8 cellular contexts compared by ENCODE assay signal in genomic region chr11:16924462-16924825, GRCh38.
DNase-seq lines count a peak whose midpoint lies in the region; ATAC-seq and TF ChIP-seq lines count a peak whose summit lies in the region.

No MANE protein-coding gene starts in this region.

- H3K27ac ChIP-seq in right atrium auricular region = peak overlapping the region; percentile 46 to 77
- no peak overlapping the region for H3K27ac ChIP-seq in suprapubic skin

- no peak for TF ChIP-seq POLR2A in suprapubic skin (IDR thresholded peaks at IDR 0.05)

- H3K27me3 Mint-ChIP-seq in activated CD4-positive, alpha-beta T cell treated with anti-CD3 and anti-CD28 coated beads, Interleukin-2, amount 10 ng/mL, durations not matched to agents 24 days and 14 days = peaks cover 46% of the 10 kb centered on the region
- peaks cover 52% of the 10 kb centered on the region for H3K27me3 Mint-ChIP-seq in activated CD4-positive, alpha-beta T cell treated with anti-CD3 and anti-CD28 coated beads, Interleukin-2, amount 10 ng/mL, durations not matched to agents 7 days and 5 days

- 45% methylated on average over 4 of the region's 4 CpGs for WGBS in suprapubic skin

- H3K9me3 Mint-ChIP-seq in activated CD4-positive, alpha-beta T cell treated with anti-CD3 and anti-CD28 coated beads, Interleukin-2, amount 10 ng/mL, durations not matched to agents 24 days and 14 days = no peaks in the 10 kb centered on the region
- H3K9me3 Mint-ChIP-seq in activated CD4-positive, alpha-beta T cell treated with anti-CD3 and anti-CD28 coated beads, Interleukin-2, amount 10 ng/mL, durations not matched to agents 7 days and 5 days = no peaks in the 10 kb centered on the region

- no peaks in the 10 kb centered on the region for H3K9me3 ChIP-seq in right atrium auricular region
- H3K9me3 ChIP-seq in suprapubic skin = no peaks in the 10 kb centered on the region

- no peak for TF ChIP-seq CTCF in right atrium auricular region (IDR thresholded peaks at IDR 0.05)
- TF ChIP-seq CTCF in suprapubic skin (IDR thresholded peaks at IDR 0.05) = no peak

- H3K27me3 ChIP-seq in right atrium auricular region (no peaks in the 10 kb centered on the region), suprapubic skin (peaks cover 10% of the 10 kb centered on the region)

- peak overlapping the region; percentile 89 for H3K4me3 Mint-ChIP-seq in activated CD4-positive, alpha-beta T cell treated with anti-CD3 and anti-CD28 coated beads, Interleukin-2, amount 10 ng/mL, durations not matched to agents 24 days and 14 days
- H3K4me3 Mint-ChIP-seq in activated CD4-positive, alpha-beta T cell treated with anti-CD3 and anti-CD28 coated beads, Interleukin-2, amount 10 ng/mL, durations not matched to agents 7 days and 5 days = no peak overlapping the region

- ATAC-seq in HG03460 (IDR thresholded peaks at IDR 0.05; ENCODE audit: unreplicated experiment) (peak; percentile 52), GM19467 (IDR thresholded peaks at IDR 0.05; ENCODE audit: unreplicated experiment) (no peak)

- peak overlapping the region; percentile 52 to 59 for H3K4me3 ChIP-seq in right atrium auricular region
- H3K4me3 ChIP-seq in suprapubic skin = peak overlapping the region; percentile 57

- CTCF ChIA-PET in activated CD4-positive, alpha-beta T cell treated with anti-CD3 and anti-CD28 coated beads, Interleukin-2, amount 10 ng/mL, durations not matched to agents 7 days and 5 days (lab: Charles Lee) = interaction anchor here (0.8 kb wide), 1 partner anchor 14 kb away, joined by 3 read pairs; no protein-coding TSS in a partner anchor

- no peak for DNase-seq in activated CD4-positive, alpha-beta T cell treated with anti-CD3 and anti-CD28 coated beads, Interleukin-2, amount 10 ng/mL, durations not matched to agents 24 days and 14 days
- no peak for DNase-seq in activated CD4-positive, alpha-beta T cell treated with anti-CD3 and anti-CD28 coated beads, Interleukin-2, amount 10 ng/mL, durations not matched to agents 7 days and 5 days
- DNase-seq in right atrium auricular region (ENCODE audit: low spot score) (no peak), suprapubic skin (ENCODE audit: low spot score in 2 of 2) (no peak), NCI-H748 (lab: John Stamatoyannopoulos, UW; ENCODE audit: unreplicated experiment) (no peak), GM19240 (ENCODE audit: insufficient read length, low spot score) (no peak)

- peaks cover 17% of the 10 kb centered on the region for H3K4me1 Mint-ChIP-seq in activated CD4-positive, alpha-beta T cell treated with anti-CD3 and anti-CD28 coated beads, Interleukin-2, amount 10 ng/mL, durations not matched to agents 24 days and 14 days
- H3K4me1 Mint-ChIP-seq in activated CD4-positive, alpha-beta T cell treated with anti-CD3 and anti-CD28 coated beads, Interleukin-2, amount 10 ng/mL, durations not matched to agents 7 days and 5 days = peaks cover 9% of the 10 kb centered on the region

- peaks cover 0 to 48% of the 10 kb centered on the region in 2 donors for H3K4me1 ChIP-seq in right atrium auricular region
- peaks cover 30% of the 10 kb centered on the region for H3K4me1 ChIP-seq in suprapubic skin

- H3K36me3 ChIP-seq in right atrium auricular region (no peaks in the 10 kb centered on the region), suprapubic skin (no peaks in the 10 kb centered on the region)

- peak overlapping the region; percentile 4 for H3K27ac Mint-ChIP-seq in activated CD4-positive, alpha-beta T cell treated with anti-CD3 and anti-CD28 coated beads, Interleukin-2, amount 10 ng/mL, durations not matched to agents 24 days and 14 days
- H3K27ac Mint-ChIP-seq in activated CD4-positive, alpha-beta T cell treated with anti-CD3 and anti-CD28 coated beads, Interleukin-2, amount 10 ng/mL, durations not matched to agents 7 days and 5 days = no peak overlapping the region

- POLR2A ChIA-PET in activated CD4-positive, alpha-beta T cell treated with anti-CD3 and anti-CD28 coated beads, Interleukin-2, amount 10 ng/mL, durations not matched to agents 7 days and 5 days (lab: Charles Lee) = no interaction called here

- intact Hi-C loops in activated CD4-positive, alpha-beta T cell treated with anti-CD3 and anti-CD28 coated beads, Interleukin-2, amount 10 ng/mL, durations not matched to agents 24 days and 14 days (cut with micrococcal nuclease) = loop anchor here (1.0 kb wide), 1 partner anchor 21 kb away; no protein-coding TSS in a partner anchor

- TF ChIP-seq EP300 in suprapubic skin (IDR thresholded peaks at IDR 0.05) = no peak

- no peaks in the 10 kb centered on the region for H3K36me3 Mint-ChIP-seq in activated CD4-positive, alpha-beta T cell treated with anti-CD3 and anti-CD28 coated beads, Interleukin-2, amount 10 ng/mL, durations not matched to agents 24 days and 14 days (ENCODE audit: low read depth)
- H3K36me3 Mint-ChIP-seq in activated CD4-positive, alpha-beta T cell treated with anti-CD3 and anti-CD28 coated beads, Interleukin-2, amount 10 ng/mL, durations not matched to agents 7 days and 5 days (ENCODE audit: low read depth) = no peaks in the 10 kb centered on the region
